Comparison of ENCODE assay signal across 1 cellular context in the genomic region with DNA sequence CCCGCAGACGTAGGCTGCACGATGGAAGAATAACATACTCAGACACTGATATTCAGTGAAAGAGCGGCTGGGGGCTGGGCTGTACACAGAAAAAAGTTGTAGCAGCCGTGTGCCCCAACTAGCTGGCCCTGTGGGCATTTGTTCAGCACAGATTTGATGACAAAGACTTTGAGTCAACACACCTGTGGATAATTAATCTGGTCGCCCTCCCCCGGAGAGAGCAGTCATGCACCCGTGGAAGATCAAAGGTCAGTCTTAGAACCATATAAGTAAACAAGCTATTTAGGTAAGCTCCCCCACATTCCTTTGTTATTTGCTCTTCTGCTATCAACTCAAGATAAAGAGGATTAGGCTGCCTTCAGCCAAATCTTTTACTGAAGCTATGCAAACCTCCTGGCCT.
TF ChIP-seq lines count a peak whose summit lies in the region.

No MANE protein-coding gene starts in this region.

TF ChIP-seq in HepG2, 621 proteins besides CTCF, POLR2A, EP300 and RAD21 (continued from another document):
- TF ChIP-seq, protein P1, sequence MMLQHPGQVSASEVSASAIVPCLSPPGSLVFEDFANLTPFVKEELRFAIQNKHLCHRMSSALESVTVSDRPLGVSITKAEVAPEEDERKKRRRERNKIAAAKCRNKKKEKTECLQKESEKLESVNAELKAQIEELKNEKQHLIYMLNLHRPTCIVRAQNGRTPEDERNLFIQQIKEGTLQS (CRISPR knock-in tag; IDR thresholded peaks at IDR 0.05): no peak
- TF ChIP-seq ZNF737 (CRISPR knock-in tag; IDR thresholded peaks at IDR 0.05; ENCODE audit: borderline replicate concordance): no peak
- TF ChIP-seq, protein P2, sequence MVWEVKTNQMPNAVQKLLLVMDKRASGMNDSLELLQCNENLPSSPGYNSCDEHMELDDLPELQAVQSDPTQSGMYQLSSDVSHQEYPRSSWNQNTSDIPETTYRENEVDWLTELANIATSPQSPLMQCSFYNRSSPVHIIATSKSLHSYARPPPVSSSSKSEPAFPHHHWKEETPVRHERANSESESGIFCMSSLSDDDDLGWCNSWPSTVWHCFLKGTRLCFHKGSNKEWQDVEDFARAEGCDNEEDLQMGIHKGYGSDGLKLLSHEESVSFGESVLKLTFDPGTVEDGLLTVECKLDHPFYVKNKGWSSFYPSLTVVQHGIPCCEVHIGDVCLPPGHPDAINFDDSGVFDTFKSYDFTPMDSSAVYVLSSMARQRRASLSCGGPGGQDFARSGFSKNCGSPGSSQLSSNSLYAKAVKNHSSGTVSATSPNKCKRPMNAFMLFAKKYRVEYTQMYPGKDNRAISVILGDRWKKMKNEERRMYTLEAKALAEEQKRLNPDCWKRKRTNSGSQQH (CRISPR knock-in tag; IDR thresholded peaks at IDR 0.05; ENCODE audit: low read depth): no peak
- no peak for TF ChIP-seq ZNF605 (CRISPR knock-in tag; IDR thresholded peaks at IDR 0.05)
- TF ChIP-seq MIER3 (CRISPR knock-in tag; IDR thresholded peaks at IDR 0.05; ENCODE audit: borderline replicate concordance): 0 out of 2 replicates have a peak, but pooled peaks have one; percentile 23
- TF ChIP-seq ZFX (CRISPR knock-in tag; IDR thresholded peaks at IDR 0.05; ENCODE audit: low read depth): no peak
- TF ChIP-seq HNRNPL (IDR thresholded peaks at IDR 0.05; ENCODE audit: low read depth, low read length): no peak
- TF ChIP-seq TARDBP (CRISPR knock-in tag; IDR thresholded peaks at IDR 0.05): no peak
- no peak for TF ChIP-seq ATM (IDR thresholded peaks at IDR 0.05; ENCODE audit: borderline replicate concordance)
- no peak for TF ChIP-seq ZFAT (CRISPR knock-in tag; conservative IDR thresholded peaks at IDR 0.05)
- TF ChIP-seq, protein P3, sequence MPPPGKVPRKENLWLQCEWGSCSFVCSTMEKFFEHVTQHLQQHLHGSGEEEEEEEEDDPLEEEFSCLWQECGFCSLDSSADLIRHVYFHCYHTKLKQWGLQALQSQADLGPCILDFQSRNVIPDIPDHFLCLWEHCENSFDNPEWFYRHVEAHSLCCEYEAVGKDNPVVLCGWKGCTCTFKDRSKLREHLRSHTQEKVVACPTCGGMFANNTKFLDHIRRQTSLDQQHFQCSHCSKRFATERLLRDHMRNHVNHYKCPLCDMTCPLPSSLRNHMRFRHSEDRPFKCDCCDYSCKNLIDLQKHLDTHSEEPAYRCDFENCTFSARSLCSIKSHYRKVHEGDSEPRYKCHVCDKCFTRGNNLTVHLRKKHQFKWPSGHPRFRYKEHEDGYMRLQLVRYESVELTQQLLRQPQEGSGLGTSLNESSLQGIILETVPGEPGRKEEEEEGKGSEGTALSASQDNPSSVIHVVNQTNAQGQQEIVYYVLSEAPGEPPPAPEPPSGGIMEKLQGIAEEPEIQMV (CRISPR knock-in tag; IDR thresholded peaks at IDR 0.05; ENCODE audit: low read depth): no peak
- no peak for TF ChIP-seq ZNF337 (CRISPR knock-in tag; IDR thresholded peaks at IDR 0.05; ENCODE audit: borderline replicate concordance, low read depth)
- TF ChIP-seq, protein P4, sequence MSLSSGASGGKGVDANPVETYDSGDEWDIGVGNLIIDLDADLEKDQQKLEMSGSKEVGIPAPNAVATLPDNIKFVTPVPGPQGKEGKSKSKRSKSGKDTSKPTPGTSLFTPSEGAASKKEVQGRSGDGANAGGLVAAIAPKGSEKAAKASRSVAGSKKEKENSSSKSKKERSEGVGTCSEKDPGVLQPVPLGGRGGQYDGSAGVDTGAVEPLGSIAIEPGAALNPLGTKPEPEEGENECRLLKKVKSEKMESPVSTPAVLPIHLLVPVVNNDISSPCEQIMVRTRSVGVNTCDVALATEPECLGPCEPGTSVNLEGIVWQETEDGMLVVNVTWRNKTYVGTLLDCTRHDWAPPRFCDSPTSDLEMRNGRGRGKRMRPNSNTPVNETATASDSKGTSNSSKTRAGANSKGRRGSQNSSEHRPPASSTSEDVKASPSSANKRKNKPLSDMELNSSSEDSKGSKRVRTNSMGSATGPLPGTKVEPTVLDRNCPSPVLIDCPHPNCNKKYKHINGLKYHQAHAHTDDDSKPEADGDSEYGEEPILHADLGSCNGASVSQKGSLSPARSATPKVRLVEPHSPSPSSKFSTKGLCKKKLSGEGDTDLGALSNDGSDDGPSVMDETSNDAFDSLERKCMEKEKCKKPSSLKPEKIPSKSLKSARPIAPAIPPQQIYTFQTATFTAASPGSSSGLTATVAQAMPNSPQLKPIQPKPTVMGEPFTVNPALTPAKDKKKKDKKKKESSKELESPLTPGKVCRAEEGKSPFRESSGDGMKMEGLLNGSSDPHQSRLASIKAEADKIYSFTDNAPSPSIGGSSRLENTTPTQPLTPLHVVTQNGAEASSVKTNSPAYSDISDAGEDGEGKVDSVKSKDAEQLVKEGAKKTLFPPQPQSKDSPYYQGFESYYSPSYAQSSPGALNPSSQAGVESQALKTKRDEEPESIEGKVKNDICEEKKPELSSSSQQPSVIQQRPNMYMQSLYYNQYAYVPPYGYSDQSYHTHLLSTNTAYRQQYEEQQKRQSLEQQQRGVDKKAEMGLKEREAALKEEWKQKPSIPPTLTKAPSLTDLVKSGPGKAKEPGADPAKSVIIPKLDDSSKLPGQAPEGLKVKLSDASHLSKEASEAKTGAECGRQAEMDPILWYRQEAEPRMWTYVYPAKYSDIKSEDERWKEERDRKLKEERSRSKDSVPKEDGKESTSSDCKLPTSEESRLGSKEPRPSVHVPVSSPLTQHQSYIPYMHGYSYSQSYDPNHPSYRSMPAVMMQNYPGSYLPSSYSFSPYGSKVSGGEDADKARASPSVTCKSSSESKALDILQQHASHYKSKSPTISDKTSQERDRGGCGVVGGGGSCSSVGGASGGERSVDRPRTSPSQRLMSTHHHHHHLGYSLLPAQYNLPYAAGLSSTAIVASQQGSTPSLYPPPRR (CRISPR knock-in tag; IDR thresholded peaks at IDR 0.05; ENCODE audit: borderline replicate concordance): peak; percentile 87
- TF ChIP-seq TEAD3 (CRISPR knock-in tag; optimal IDR thresholded peaks at IDR 0.05; ENCODE audit: borderline replicate concordance): peak; percentile 41
- peak; percentile 54 for TF ChIP-seq FOXA1 (IDR thresholded peaks at IDR 0.05)
- peak; percentile 87 for TF ChIP-seq FOXA1 (CRISPR knock-in tag; IDR thresholded peaks at IDR 0.05)
- TF ChIP-seq, protein P5, sequence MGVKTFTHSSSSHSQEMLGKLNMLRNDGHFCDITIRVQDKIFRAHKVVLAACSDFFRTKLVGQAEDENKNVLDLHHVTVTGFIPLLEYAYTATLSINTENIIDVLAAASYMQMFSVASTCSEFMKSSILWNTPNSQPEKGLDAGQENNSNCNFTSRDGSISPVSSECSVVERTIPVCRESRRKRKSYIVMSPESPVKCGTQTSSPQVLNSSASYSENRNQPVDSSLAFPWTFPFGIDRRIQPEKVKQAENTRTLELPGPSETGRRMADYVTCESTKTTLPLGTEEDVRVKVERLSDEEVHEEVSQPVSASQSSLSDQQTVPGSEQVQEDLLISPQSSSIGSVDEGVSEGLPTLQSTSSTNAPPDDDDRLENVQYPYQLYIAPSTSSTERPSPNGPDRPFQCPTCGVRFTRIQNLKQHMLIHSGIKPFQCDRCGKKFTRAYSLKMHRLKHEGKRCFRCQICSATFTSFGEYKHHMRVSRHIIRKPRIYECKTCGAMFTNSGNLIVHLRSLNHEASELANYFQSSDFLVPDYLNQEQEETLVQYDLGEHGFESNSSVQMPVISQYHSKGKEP (CRISPR knock-in tag; IDR thresholded peaks at IDR 0.05): no peak
- TF ChIP-seq PITX1 (CRISPR knock-in tag; IDR thresholded peaks at IDR 0.05): peak; percentile 77
- no peak for TF ChIP-seq ZNF282 (IDR thresholded peaks at IDR 0.05; ENCODE audit: partially characterized antibody)
- no peak for TF ChIP-seq GZF1 (CRISPR knock-in tag; IDR thresholded peaks at IDR 0.05)
- no peak for TF ChIP-seq ZNF382 (CRISPR knock-in tag; IDR thresholded peaks at IDR 0.05; ENCODE audit: borderline replicate concordance)
- no peak for TF ChIP-seq EHMT2 (IDR thresholded peaks at IDR 0.05; ENCODE audit: borderline replicate concordance, low read depth, low read length)
- no peak for TF ChIP-seq DNMT1 (CRISPR knock-in tag; IDR thresholded peaks at IDR 0.05)
- TF ChIP-seq, protein P6, sequence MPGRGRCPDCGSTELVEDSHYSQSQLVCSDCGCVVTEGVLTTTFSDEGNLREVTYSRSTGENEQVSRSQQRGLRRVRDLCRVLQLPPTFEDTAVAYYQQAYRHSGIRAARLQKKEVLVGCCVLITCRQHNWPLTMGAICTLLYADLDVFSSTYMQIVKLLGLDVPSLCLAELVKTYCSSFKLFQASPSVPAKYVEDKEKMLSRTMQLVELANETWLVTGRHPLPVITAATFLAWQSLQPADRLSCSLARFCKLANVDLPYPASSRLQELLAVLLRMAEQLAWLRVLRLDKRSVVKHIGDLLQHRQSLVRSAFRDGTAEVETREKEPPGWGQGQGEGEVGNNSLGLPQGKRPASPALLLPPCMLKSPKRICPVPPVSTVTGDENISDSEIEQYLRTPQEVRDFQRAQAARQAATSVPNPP (CRISPR knock-in tag; IDR thresholded peaks at IDR 0.05): no peak
- TF ChIP-seq NFYC (CRISPR knock-in tag; IDR thresholded peaks at IDR 0.05): no peak
- TF ChIP-seq ZNF253 (CRISPR knock-in tag; IDR thresholded peaks at IDR 0.05; ENCODE audit: borderline replicate concordance): peak; percentile 99
- TF ChIP-seq DPF2 (CRISPR knock-in tag; IDR thresholded peaks at IDR 0.05; ENCODE audit: borderline replicate concordance, low read depth): no peak
- peak; percentile 79 for TF ChIP-seq FOSL2 (CRISPR knock-in tag; IDR thresholded peaks at IDR 0.05)
- TF ChIP-seq, protein P7, sequence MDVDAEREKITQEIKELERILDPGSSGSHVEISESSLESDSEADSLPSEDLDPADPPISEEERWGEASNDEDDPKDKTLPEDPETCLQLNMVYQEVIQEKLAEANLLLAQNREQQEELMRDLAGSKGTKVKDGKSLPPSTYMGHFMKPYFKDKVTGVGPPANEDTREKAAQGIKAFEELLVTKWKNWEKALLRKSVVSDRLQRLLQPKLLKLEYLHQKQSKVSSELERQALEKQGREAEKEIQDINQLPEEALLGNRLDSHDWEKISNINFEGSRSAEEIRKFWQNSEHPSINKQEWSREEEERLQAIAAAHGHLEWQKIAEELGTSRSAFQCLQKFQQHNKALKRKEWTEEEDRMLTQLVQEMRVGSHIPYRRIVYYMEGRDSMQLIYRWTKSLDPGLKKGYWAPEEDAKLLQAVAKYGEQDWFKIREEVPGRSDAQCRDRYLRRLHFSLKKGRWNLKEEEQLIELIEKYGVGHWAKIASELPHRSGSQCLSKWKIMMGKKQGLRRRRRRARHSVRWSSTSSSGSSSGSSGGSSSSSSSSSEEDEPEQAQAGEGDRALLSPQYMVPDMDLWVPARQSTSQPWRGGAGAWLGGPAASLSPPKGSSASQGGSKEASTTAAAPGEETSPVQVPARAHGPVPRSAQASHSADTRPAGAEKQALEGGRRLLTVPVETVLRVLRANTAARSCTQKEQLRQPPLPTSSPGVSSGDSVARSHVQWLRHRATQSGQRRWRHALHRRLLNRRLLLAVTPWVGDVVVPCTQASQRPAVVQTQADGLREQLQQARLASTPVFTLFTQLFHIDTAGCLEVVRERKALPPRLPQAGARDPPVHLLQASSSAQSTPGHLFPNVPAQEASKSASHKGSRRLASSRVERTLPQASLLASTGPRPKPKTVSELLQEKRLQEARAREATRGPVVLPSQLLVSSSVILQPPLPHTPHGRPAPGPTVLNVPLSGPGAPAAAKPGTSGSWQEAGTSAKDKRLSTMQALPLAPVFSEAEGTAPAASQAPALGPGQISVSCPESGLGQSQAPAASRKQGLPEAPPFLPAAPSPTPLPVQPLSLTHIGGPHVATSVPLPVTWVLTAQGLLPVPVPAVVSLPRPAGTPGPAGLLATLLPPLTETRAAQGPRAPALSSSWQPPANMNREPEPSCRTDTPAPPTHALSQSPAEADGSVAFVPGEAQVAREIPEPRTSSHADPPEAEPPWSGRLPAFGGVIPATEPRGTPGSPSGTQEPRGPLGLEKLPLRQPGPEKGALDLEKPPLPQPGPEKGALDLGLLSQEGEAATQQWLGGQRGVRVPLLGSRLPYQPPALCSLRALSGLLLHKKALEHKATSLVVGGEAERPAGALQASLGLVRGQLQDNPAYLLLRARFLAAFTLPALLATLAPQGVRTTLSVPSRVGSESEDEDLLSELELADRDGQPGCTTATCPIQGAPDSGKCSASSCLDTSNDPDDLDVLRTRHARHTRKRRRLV (CRISPR knock-in tag; IDR thresholded peaks at IDR 0.05): no peak
- no peak for TF ChIP-seq FOXK1 (CRISPR knock-in tag; IDR thresholded peaks at IDR 0.05; ENCODE audit: borderline replicate concordance, low read depth)
- TF ChIP-seq, protein P8, sequence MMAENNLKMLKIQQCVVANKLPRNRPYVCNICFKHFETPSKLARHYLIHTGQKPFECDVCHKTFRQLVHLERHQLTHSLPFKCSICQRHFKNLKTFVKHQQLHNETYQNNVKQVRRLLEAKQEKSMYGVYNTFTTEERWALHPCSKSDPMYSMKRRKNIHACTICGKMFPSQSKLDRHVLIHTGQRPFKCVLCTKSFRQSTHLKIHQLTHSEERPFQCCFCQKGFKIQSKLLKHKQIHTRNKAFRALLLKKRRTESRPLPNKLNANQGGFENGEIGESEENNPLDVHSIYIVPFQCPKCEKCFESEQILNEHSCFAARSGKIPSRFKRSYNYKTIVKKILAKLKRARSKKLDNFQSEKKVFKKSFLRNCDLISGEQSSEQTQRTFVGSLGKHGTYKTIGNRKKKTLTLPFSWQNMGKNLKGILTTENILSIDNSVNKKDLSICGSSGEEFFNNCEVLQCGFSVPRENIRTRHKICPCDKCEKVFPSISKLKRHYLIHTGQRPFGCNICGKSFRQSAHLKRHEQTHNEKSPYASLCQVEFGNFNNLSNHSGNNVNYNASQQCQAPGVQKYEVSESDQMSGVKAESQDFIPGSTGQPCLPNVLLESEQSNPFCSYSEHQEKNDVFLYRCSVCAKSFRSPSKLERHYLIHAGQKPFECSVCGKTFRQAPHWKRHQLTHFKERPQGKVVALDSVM (CRISPR knock-in tag; IDR thresholded peaks at IDR 0.05): no peak
- TF ChIP-seq PRMT3 (CRISPR knock-in tag; IDR thresholded peaks at IDR 0.05; ENCODE audit: borderline replicate concordance, low read depth): no peak
- TF ChIP-seq ZZZ3 (CRISPR knock-in tag; IDR thresholded peaks at IDR 0.05; ENCODE audit: borderline replicate concordance): no peak
- TF ChIP-seq ZSCAN29 (CRISPR knock-in tag; conservative IDR thresholded peaks at IDR 0.05): no peak
- TF ChIP-seq, protein P9, sequence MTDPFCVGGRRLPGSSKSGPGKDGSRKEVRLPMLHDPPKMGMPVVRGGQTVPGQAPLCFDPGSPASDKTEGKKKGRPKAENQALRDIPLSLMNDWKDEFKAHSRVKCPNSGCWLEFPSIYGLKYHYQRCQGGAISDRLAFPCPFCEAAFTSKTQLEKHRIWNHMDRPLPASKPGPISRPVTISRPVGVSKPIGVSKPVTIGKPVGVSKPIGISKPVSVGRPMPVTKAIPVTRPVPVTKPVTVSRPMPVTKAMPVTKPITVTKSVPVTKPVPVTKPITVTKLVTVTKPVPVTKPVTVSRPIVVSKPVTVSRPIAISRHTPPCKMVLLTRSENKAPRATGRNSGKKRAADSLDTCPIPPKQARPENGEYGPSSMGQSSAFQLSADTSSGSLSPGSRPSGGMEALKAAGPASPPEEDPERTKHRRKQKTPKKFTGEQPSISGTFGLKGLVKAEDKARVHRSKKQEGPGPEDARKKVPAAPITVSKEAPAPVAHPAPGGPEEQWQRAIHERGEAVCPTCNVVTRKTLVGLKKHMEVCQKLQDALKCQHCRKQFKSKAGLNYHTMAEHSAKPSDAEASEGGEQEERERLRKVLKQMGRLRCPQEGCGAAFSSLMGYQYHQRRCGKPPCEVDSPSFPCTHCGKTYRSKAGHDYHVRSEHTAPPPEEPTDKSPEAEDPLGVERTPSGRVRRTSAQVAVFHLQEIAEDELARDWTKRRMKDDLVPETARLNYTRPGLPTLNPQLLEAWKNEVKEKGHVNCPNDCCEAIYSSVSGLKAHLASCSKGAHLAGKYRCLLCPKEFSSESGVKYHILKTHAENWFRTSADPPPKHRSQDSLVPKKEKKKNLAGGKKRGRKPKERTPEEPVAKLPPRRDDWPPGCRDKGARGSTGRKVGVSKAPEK (CRISPR knock-in tag; IDR thresholded peaks at IDR 0.05; ENCODE audit: borderline replicate concordance): no peak
- TF ChIP-seq MXD4 (CRISPR knock-in tag; IDR thresholded peaks at IDR 0.05): no peak
- no peak for TF ChIP-seq KMT2A (CRISPR knock-in tag; IDR thresholded peaks at IDR 0.05)
